ENCODE assay signal across 7 cellular contexts in the genomic region with DNA sequence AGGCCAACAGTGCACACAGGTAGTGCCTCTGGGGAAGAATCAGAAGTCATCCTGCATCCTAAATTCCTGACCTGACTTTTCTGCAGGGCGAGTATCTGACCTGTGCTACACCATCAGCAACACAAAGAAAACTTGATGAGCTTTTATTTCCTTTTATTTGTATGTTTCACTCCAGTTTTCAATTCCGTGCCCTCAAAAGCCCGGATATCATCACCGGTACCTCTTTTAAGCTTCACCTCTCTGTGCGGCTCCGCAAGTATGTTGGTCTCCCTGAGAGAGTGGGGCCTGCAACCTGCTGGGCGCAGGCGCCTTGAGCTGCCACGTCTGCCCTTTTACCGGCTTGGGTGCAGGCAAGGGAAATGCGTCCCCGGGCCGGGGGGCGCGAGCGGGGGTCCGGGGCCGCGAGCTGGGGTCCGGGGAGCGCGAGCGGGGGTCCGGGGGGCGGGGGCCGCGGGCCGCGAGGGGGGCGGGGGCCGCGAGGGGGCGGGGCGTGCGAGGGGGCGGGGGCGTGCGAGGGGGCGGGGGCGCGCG. TPM values are rescaled to one million over a fixed set of nuclear protein-coding genes. Genes with fewer than 3 reads are reported as not detected.
A peak's percentile ranks its signal among the peaks of the same experiment; 100 is the strongest.
DNase-seq lines count a peak whose midpoint lies in the region; TF ChIP-seq lines count a peak whose summit lies in the region.

No MANE protein-coding gene starts in this region.

- H3K27me3 Mint-ChIP-seq in chondrocyte (ENCODE audit: low read depth): peaks cover 2% of the 10 kb centered on the region

- no peaks in the 10 kb centered on the region for H3K36me3 Mint-ChIP-seq in chondrocyte (ENCODE audit: low read depth)

- H3K4me3 Mint-ChIP-seq in chondrocyte (ENCODE audit: unreplicated experiment): peak overlapping the region; percentile 66

- peaks cover 14% of the 10 kb centered on the region for H3K9me3 Mint-ChIP-seq in chondrocyte (ENCODE audit: low read depth)

- H3K27ac Mint-ChIP-seq in chondrocyte (ENCODE audit: unreplicated experiment): peak overlapping the region; percentile 74

- TF ChIP-seq CTCF in GM20000 (IDR thresholded peaks at IDR 0.05; ENCODE audit: extremely low read depth, missing control alignments) (no peak), chondrocyte (IDR thresholded peaks at IDR 0.05) (no peak)

- DNase-seq in GM20000 (ENCODE audit: low spot score): peak; percentile 76
- DNase-seq in T-helper 2 cell: peak in 3 of 5 experiments; percentile 36 to 52 (median 46)
- no peak for DNase-seq in chondrocyte (ENCODE audit: low spot score)
- DNase-seq in left kidney (ENCODE audit: low read depth, low spot score): peak; percentile 88
- DNase-seq in stimulated activated naive CD4-positive, alpha-beta T cell (lab: John Stamatoyannopoulos, UW): peak in 4 of 6 experiments; percentile 2 to 29 (median 17)
- no peak for DNase-seq in SHP77 (lab: John Stamatoyannopoulos, UW)
- no peak for DNase-seq in 8988T

- H3K4me1 Mint-ChIP-seq in chondrocyte (ENCODE audit: low read depth): peaks cover 12% of the 10 kb centered on the region

RNA-seq across cellular contexts. Expression of a gene that starts 4.3 kb away (rescaled TPM):
- not detected in 3 replicates for total RNA-seq in chondrocyte

RNA-seq across cellular contexts. Expression of a gene that starts 19.7 kb away (rescaled TPM):
- 29.8 to 35.4 TPM (median 35.0 TPM) in 3 replicates for total RNA-seq in chondrocyte

RNA-seq across cellular contexts. Expression of a gene that starts 26.6 kb away (rescaled TPM):
- not detected in 3 replicates for total RNA-seq in chondrocyte

RNA-seq across cellular contexts. Expression of a gene that starts 51.8 kb away (rescaled TPM):
- total RNA-seq in chondrocyte: not detected in 3 replicates

RNA-seq across cellular contexts. Expression of a gene that starts 59.2 kb away (rescaled TPM):
- 0.72 to 0.82 TPM (median 0.75 TPM) in 3 replicates for total RNA-seq in chondrocyte

Comparison
In these comparisons a context has a peak if more than half of its experiments do, and no peak if none do; other contexts are left out.
1. DNase-seq: peak in GM20000 (single experiment), T-helper 2 cell (3 of 5), left kidney (single experiment) and stimulated activated naive CD4-positive, alpha-beta T cell (4 of 6); none in chondrocyte (single experiment), SHP77 (0 of 2) and 8988T (single experiment).